Comparison of ENCODE assay signal across 8 cellular contexts in genomic region chr1:119008483-119009299, GRCh38. TPM values are rescaled to one million over a fixed set of nuclear protein-coding genes. Genes with fewer than 3 reads are reported as not detected.
DNase-seq lines count a peak whose midpoint lies in the region; ATAC-seq and TF ChIP-seq lines count a peak whose summit lies in the region.

No MANE protein-coding gene starts in this region.

- peaks cover 59% of the 10 kb centered on the region for H3K27me3 Mint-ChIP-seq in CD8-positive, alpha-beta T cell (ENCODE audit: low read depth)
- peaks cover 16% of the 10 kb centered on the region for H3K27me3 Mint-ChIP-seq in endothelial cell (ENCODE audit: unreplicated experiment)

- H3K9ac ChIP-seq in SK-N-MC (ENCODE audit: insufficient read length) (no peak overlapping the region), mucosa of rectum (ENCODE audit: low read depth in 1 of 2, low read length in 2 of 2) (no peak overlapping the region)

- CTCF ChIA-PET in CD8-positive, alpha-beta T cell (lab: Charles Lee) = no interaction called here

- peaks cover 19% of the 10 kb centered on the region for H3K27me3 ChIP-seq in CD8-positive, alpha-beta T cell (ENCODE audit: insufficient read depth, low read length)
- peaks cover 41 to 45% of the 10 kb centered on the region in 2 donors for H3K27me3 ChIP-seq in mucosa of rectum (ENCODE audit: control insufficient read depth in 2 of 2, insufficient read depth in 2 of 2, low read length in 2 of 2)
- peaks cover 0 to 2% of the 10 kb centered on the region in 2 donors for H3K27me3 ChIP-seq in aorta (ENCODE audit: control insufficient read depth in 1 of 2, insufficient read depth in 2 of 2, low read length in 1 of 2)

- H3K9me3 ChIP-seq in CD8-positive, alpha-beta T cell (ENCODE audit: low read length) = no peaks in the 10 kb centered on the region
- H3K9me3 ChIP-seq in SK-N-MC (ENCODE audit: low read depth, low read length) (no peaks in the 10 kb centered on the region), mucosa of rectum (ENCODE audit: control insufficient read depth in 2 of 2, low read length in 2 of 2) (peaks cover 0 to 2% of the 10 kb centered on the region in 2 donors), aorta (ENCODE audit: control insufficient read depth, low read length) (no peaks in the 10 kb centered on the region)

- no peak for ATAC-seq in CD8-positive, alpha-beta T cell
- ATAC-seq in GM18907 (IDR thresholded peaks at IDR 0.05; ENCODE audit: unreplicated experiment) (peak; percentile 77), aorta (ENCODE audit: low FRiP score) (peak; percentile 70)

- H3K36me3 ChIP-seq in CD8-positive, alpha-beta T cell (ENCODE audit: insufficient read depth, low read length) = no peaks in the 10 kb centered on the region
- H3K36me3 ChIP-seq in SK-N-MC (ENCODE audit: insufficient read depth, low read length) (no peaks in the 10 kb centered on the region), mucosa of rectum (ENCODE audit: control insufficient read depth in 2 of 2, insufficient read depth in 2 of 2, low read length in 2 of 2) (no peaks in the 10 kb centered on the region), aorta (ENCODE audit: control insufficient read depth in 1 of 2, insufficient read depth in 2 of 2, low read length in 1 of 2) (no peaks in the 10 kb centered on the region)

- H3K4me1 ChIP-seq in CD8-positive, alpha-beta T cell (ENCODE audit: insufficient read depth, low read length) = peaks cover 7% of the 10 kb centered on the region
- H3K4me1 ChIP-seq in mucosa of rectum (ENCODE audit: control insufficient read depth in 2 of 2, insufficient read depth in 2 of 2, low read length in 2 of 2) (peaks cover 0 to 4% of the 10 kb centered on the region in 2 donors), aorta (ENCODE audit: control insufficient read depth in 1 of 2, insufficient read depth in 2 of 2, low read length in 2 of 2) (no peaks in the 10 kb centered on the region)

- 2 to 7% methylated on average over 22 of the region's 22 CpGs for WGBS in aorta, 2 donors

- H3K9me3 Mint-ChIP-seq in CD8-positive, alpha-beta T cell = peaks cover 16% of the 10 kb centered on the region
- no peaks in the 10 kb centered on the region for H3K9me3 Mint-ChIP-seq in endothelial cell (ENCODE audit: unreplicated experiment)

- H3K27ac Mint-ChIP-seq in CD8-positive, alpha-beta T cell = no peak overlapping the region
- peak overlapping the region; percentile 98 for H3K27ac Mint-ChIP-seq in endothelial cell (ENCODE audit: unreplicated experiment)

- H3K4me1 Mint-ChIP-seq in CD8-positive, alpha-beta T cell (ENCODE audit: low read depth) = peaks cover 9% of the 10 kb centered on the region
- peaks cover 22% of the 10 kb centered on the region for H3K4me1 Mint-ChIP-seq in endothelial cell (ENCODE audit: unreplicated experiment)

- TF ChIP-seq CTCF in CD8-positive, alpha-beta T cell (IDR thresholded peaks at IDR 0.05) = no peak
- TF ChIP-seq CTCF in endothelial cell (IDR thresholded peaks at IDR 0.05; ENCODE audit: unreplicated experiment) = peak; percentile 77

- peak overlapping the region; percentile 59 for H3K4me3 Mint-ChIP-seq in CD8-positive, alpha-beta T cell
- H3K4me3 Mint-ChIP-seq in endothelial cell (ENCODE audit: unreplicated experiment) = peak overlapping the region; percentile 88

- intact Hi-C loops in CD8-positive, alpha-beta T cell (cut with DNase I, micrococcal nuclease) = no loop called here
- intact Hi-C loops in aorta (cut with DNase I) = no loop called here

- H3K36me3 Mint-ChIP-seq in CD8-positive, alpha-beta T cell = peaks cover 3% of the 10 kb centered on the region
- H3K36me3 Mint-ChIP-seq in endothelial cell (ENCODE audit: low read depth, unreplicated experiment) = peaks cover 4% of the 10 kb centered on the region

- no peak overlapping the region for H3K4me3 ChIP-seq in CD8-positive, alpha-beta T cell (ENCODE audit: low read depth, low read length)
- H3K4me3 ChIP-seq in Jurkat, Clone E6-1 (ENCODE audit: low read length) = no peak overlapping the region
- H3K4me3 ChIP-seq in SK-N-MC = no peak overlapping the region
- peak overlapping the region; percentile 27 to 50 for H3K4me3 ChIP-seq in mucosa of rectum (ENCODE audit: low read length in 2 of 2)
- peak overlapping the region in 1 of 2 donors; percentile 8 for H3K4me3 ChIP-seq in aorta (ENCODE audit: low read length in 2 of 2)

- POLR2A ChIA-PET in CD8-positive, alpha-beta T cell (lab: Charles Lee) = no interaction called here

- no peak for DNase-seq in CD8-positive, alpha-beta T cell
- peak; percentile 47 for DNase-seq in Jurkat, Clone E6-1 (ENCODE audit: low read depth, low spot score)
- peak; percentile 28 for DNase-seq in SK-N-MC (ENCODE audit: low read depth, low spot score)
- peak; percentile 70 for DNase-seq in endothelial cell (ENCODE audit: low spot score)
- no peak for DNase-seq in aorta
- DNase-seq in stimulated activated CD4-positive, alpha-beta T cell treated with anti-CD3 and anti-CD28 coated beads, Interleukin-1b, Interleukin-23, amount 100 ng/mL, for 48 hours = no peak

- no peak overlapping the region for H3K27ac ChIP-seq in CD8-positive, alpha-beta T cell (ENCODE audit: low read depth, low read length)
- no peak overlapping the region for H3K27ac ChIP-seq in SK-N-MC
- H3K27ac ChIP-seq in mucosa of rectum (ENCODE audit: low read depth in 2 of 2, low read length in 2 of 2) = no peak overlapping the region
- H3K27ac ChIP-seq in aorta (ENCODE audit: low read depth in 1 of 2, low read length in 2 of 2) = no peak overlapping the region

RNA-seq across cellular contexts. Expression of gene TBX15, which starts 20.5 kb away (rescaled TPM):
- total RNA-seq in CD8-positive, alpha-beta T cell = under 1 TPM; 0.11 to 0.17 TPM
- not detected for polyA plus RNA-seq in Jurkat, Clone E6-1 (2012; ENCODE audit: insufficient read depth, insufficient read length)
- total RNA-seq in endothelial cell (ENCODE audit: unreplicated experiment) (38.0 TPM), aorta (1 to 10 TPM; 2.2 to 2.3 TPM)
- 1 to 10 TPM; 1.6 to 3.1 TPM for polyA plus RNA-seq in aorta

Comparison
In these comparisons a context has a peak if more than half of its experiments do, and no peak if none do; other contexts are left out.
1. DNase-seq: peak in Jurkat, Clone E6-1 (single experiment), SK-N-MC (single experiment) and endothelial cell (single experiment); none in CD8-positive, alpha-beta T cell (0 of 7), aorta (0 of 2) and stimulated activated CD4-positive, alpha-beta T cell treated with anti-CD3 and anti-CD28 coated beads, Interleukin-1b, Interleukin-23, amount 100 ng/mL, for 48 hours (single experiment).
2. H3K4me3 ChIP-seq: peak in mucosa of rectum (2 of 2); none in CD8-positive, alpha-beta T cell (single experiment), Jurkat, Clone E6-1 (single experiment) and SK-N-MC (single experiment).
3. RNA of gene TBX15, which starts 20.5 kb away (total RNA-seq): 38.0 TPM in endothelial cell (single experiment); 2.2 to 2.3 TPM in aorta and 0.11 to 0.17 TPM in CD8-positive, alpha-beta T cell; every median in the first group is over 10 times any median in the second.